18 cellular contexts compared by ENCODE assay signal in genomic region chr1:3387401-3387800, GRCh38.
"Had no signal": no experiment of that assay in that cellular context is flagged by ENCODE, and none has a peak within 500 bp of the region (broad histone marks: within the 10 kb centered on the region; RNA-seq: fewer than 3 reads in every experiment).

No MANE protein-coding gene starts in this region.

- H3K4me1 ChIP-seq: SJSA1 had no signal

- H3K36me3 ChIP-seq: SJSA1 had no signal

- FAIRE-seq: RCC 7860 had no signal

- H3K9me3 ChIP-seq: SJSA1 had no signal

- H3K27ac ChIP-seq: SJSA1, SK-N-MC had no signal

- H3K4me3 ChIP-seq: SJSA1, SK-N-MC had no signal

- DNase-seq: Karpas-422, KG1, MM.1S, NCI-H1092 treated with DMSO at 0.1 percent for 48 hours, NCI-H1436, NCI-H187, NCI-H2029, NCI-H2081 treated with DMSO at 0.1 percent for 48 hours, NCI-H2171 treated with DMSO at 0.1 percent for 48 hours, NCI-H524, NCI-H526 treated with DMSO at 0.1 percent for 48 hours, NCI-H774, Right ventricle myocardium superior, RPMI8226, SIG-M5 had no signal
